ENCODE assay signal across 12 cellular contexts in genomic region chr5:56676091-56676768, GRCh38.
DNase-seq lines count a peak whose midpoint lies in the region; ATAC-seq, FAIRE-seq and TF ChIP-seq lines count a peak whose summit lies in the region.
"Had no signal": no experiment of that assay in that cellular context is flagged by ENCODE, and none has a peak within 500 bp of the region (broad histone marks: within the 10 kb centered on the region; RNA-seq: fewer than 3 reads in every experiment).

No MANE protein-coding gene starts in this region.

- H3K4me2 ChIP-seq in keratinocyte (ENCODE audit: control insufficient read depth, extremely low read depth, insufficient read depth, low read depth, low read length) = peak overlapping the region; percentile 28

- H3K9me1 ChIP-seq in keratinocyte (ENCODE audit: control insufficient read depth, extremely low read depth, insufficient read depth, low read length) = no peaks in the 10 kb centered on the region

- H3K36me3 ChIP-seq in keratinocyte (ENCODE audit: control insufficient read depth in 2 of 2, extremely low read depth in 1 of 2, insufficient read depth in 2 of 2, low read length in 2 of 2) (no peaks in the 10 kb centered on the region), tibial artery (no peaks in the 10 kb centered on the region)
- H3K36me3 ChIP-seq in effector memory CD4-positive, alpha-beta T cell (ENCODE audit: control insufficient read depth, insufficient read depth, low read length) = no peaks in the 10 kb centered on the region
- H3K36me3 ChIP-seq: left ventricle myocardium inferior, ovary had no signal

- H3K9ac ChIP-seq in keratinocyte (ENCODE audit: control insufficient read depth, extremely low read depth, insufficient read depth, low read length) = no peak overlapping the region

- FAIRE-seq in keratinocyte (lab: Jason Lieb, UNC) = peak; percentile 79
- FAIRE-seq: astrocyte had no signal

- peak; percentile 66 for ATAC-seq in HG02678 (IDR thresholded peaks at IDR 0.05; ENCODE audit: unreplicated experiment)

- in situ Hi-C loops in Caki2 (cut with HindIII; ENCODE audit: low pct_unique_long_range_greater_than_20kb, low sequenced_read_pairs) (no loop called here), SK-MEL-5 (cut with HindIII; ENCODE audit: low pct_unique_long_range_greater_than_20kb, low sequenced_read_pairs) (no loop called here)

- dilution Hi-C loops in keratinocyte (cut with MboI; ENCODE audit: extremely low pct_ligation_motif_present, low sequenced_read_pairs) = no loop called here

- peak overlapping the region; percentile 47 for H3K27ac ChIP-seq in keratinocyte (ENCODE audit: control insufficient read depth, insufficient read depth, low read length)
- H3K27ac ChIP-seq in effector memory CD4-positive, alpha-beta T cell (ENCODE audit: insufficient read depth, low read length, poor library complexity, severe bottlenecking) = no peak overlapping the region
- H3K27ac ChIP-seq in tibial artery = no peak overlapping the region
- H3K27ac ChIP-seq: left ventricle myocardium inferior, ovary had no signal

- H3K4me1 ChIP-seq in keratinocyte (ENCODE audit: control insufficient read depth, extremely low read depth, insufficient read depth, low read length) (peaks cover 23% of the 10 kb centered on the region), tibial artery (peaks cover 0 to 28% (median 12%) of the 10 kb centered on the region in 4 donors)
- H3K4me1 ChIP-seq in effector memory CD4-positive, alpha-beta T cell (ENCODE audit: control insufficient read depth, insufficient read depth, low read length, poor library complexity, severe bottlenecking) = peaks cover 16% of the 10 kb centered on the region

- DNase-seq in Caki2 (ENCODE audit: low read depth) (peak; percentile 26), SK-MEL-5 (ENCODE audit: low read depth, low spot score) (peak; percentile 96), keratinocyte (ENCODE audit: low read depth, low spot score) (peak; percentile 48), NCI-H187 (lab: John Stamatoyannopoulos, UW) (no peak), Ammon's horn (ENCODE audit: low spot score) (no peak), tibial artery (no peak)
- no peak for DNase-seq in effector memory CD4-positive, alpha-beta T cell
- DNase-seq: left ventricle myocardium inferior, NCI-H2081 treated with DMSO at 0.1 percent for 48 hours, ovary had no signal

- TF ChIP-seq CTCF in keratinocyte (optimal IDR thresholded peaks at IDR 0.05 in 1 of 3, IDR thresholded peaks at IDR 0.05 in 1 of 3, conservative IDR thresholded peaks at IDR 0.05 in 1 of 3; ENCODE audit: extremely low read depth in 1 of 3, insufficient read depth in 2 of 3, low read length in 3 of 3) = no peak
- no peak for TF ChIP-seq CTCF in tibial artery (IDR thresholded peaks at IDR 0.05)

- H3K9me3 ChIP-seq in keratinocyte (ENCODE audit: control insufficient read depth, low read depth, low read length) = no peaks in the 10 kb centered on the region
- H3K9me3 ChIP-seq in effector memory CD4-positive, alpha-beta T cell (ENCODE audit: control insufficient read depth, low read length) = no peaks in the 10 kb centered on the region
- H3K9me3 ChIP-seq in tibial artery = no peaks in the 10 kb centered on the region
- H3K9me3 ChIP-seq: left ventricle myocardium inferior, ovary had no signal

- no peaks in the 10 kb centered on the region for H3K27me3 ChIP-seq in keratinocyte (ENCODE audit: control insufficient read depth, extremely low read depth, insufficient read depth, low read length)
- H3K27me3 ChIP-seq in effector memory CD4-positive, alpha-beta T cell (replicated peaks; ENCODE audit: control insufficient read depth, insufficient read depth, low read length, poor library complexity, severe bottlenecking) = no peaks in the 10 kb centered on the region
- H3K27me3 ChIP-seq in tibial artery = no peaks in the 10 kb centered on the region
- H3K27me3 ChIP-seq: ovary had no signal

- no peaks in the 10 kb centered on the region for H4K20me1 ChIP-seq in keratinocyte (ENCODE audit: control insufficient read depth, extremely low read depth, insufficient read depth, low read length)

- H3K4me3 ChIP-seq in keratinocyte (ENCODE audit: control insufficient read depth in 2 of 3, extremely low read depth in 1 of 3, insufficient read depth in 2 of 3, low read depth in 1 of 3, low read length in 3 of 3) = peak overlapping the region in 1 of 3 experiments; percentile 9
- H3K4me3 ChIP-seq in effector memory CD4-positive, alpha-beta T cell (ENCODE audit: insufficient read depth, low read depth, low read length, poor library complexity, severe bottlenecking) = no peak overlapping the region
- no peak overlapping the region for H3K4me3 ChIP-seq in tibial artery
- H3K4me3 ChIP-seq: left ventricle myocardium inferior, ovary had no signal

- intact Hi-C loops in tibial artery (cut with DNase I; ENCODE audit: low total_unique reads) = no loop called here

- no peaks in the 10 kb centered on the region for H3K79me2 ChIP-seq in keratinocyte (ENCODE audit: control insufficient read depth, insufficient read depth, low read length)

- no peak overlapping the region for H2AFZ ChIP-seq in keratinocyte (ENCODE audit: control insufficient read depth, low read length)

Comparison
In these comparisons a context has a peak if more than half of its experiments do, and no peak if none do; other contexts are left out.
1. DNase-seq: peak in Caki2 (single experiment), SK-MEL-5 (single experiment) and keratinocyte (single experiment); none in NCI-H187 (0 of 2), Ammon's horn (single experiment), effector memory CD4-positive, alpha-beta T cell (0 of 3) and tibial artery (0 of 2).